ENCODE assay signal across 9 cellular contexts in the genomic region with DNA sequence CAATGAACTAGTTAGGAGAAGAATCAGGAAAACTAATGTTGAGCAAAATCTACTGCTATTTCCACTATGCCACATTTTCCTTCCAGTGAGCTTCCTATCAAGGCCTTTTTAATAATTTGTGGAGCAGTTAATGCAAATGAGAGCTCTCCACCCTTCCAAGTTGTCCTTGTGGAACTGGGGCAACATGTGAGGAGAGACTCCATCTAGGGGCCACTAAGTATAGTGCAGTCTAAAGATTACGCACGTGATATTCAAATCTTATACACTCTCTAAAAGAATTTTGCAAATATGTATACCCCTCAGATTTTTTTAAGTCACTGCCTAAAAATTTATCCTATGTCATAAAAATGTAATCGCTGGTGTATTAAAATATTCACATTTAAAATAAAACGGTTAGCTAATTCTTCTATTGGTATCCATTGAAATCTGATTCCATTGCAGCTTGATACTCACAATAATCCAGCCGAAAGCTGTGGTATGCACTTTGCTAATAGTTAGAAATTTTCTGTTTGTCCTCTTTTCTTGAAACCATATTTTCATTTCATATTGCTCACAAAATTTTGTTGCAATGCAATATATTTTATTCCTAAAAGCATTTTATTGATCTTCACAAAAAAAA.
A peak's percentile ranks its signal among the peaks of the same experiment; 100 is the strongest.
DNase-seq lines count a peak whose midpoint lies in the region; ATAC-seq and TF ChIP-seq lines count a peak whose summit lies in the region.
"Had no signal": no experiment of that assay in that cellular context is flagged by ENCODE, and none has a peak within 500 bp of the region (broad histone marks: within the 10 kb centered on the region; RNA-seq: fewer than 3 reads in every experiment).

No MANE protein-coding gene starts in this region.

- H3K56ac ChIP-seq in IMR-90 (ENCODE audit: extremely low read depth, insufficient read depth, low read length), result no peak overlapping the region

- H3K4me1 ChIP-seq in IMR-90 (ENCODE audit: control insufficient read depth, insufficient read depth, low read length), result no peaks in the 10 kb centered on the region
- H3K4me1 ChIP-seq in left ventricle myocardium inferior, result no peaks in the 10 kb centered on the region

- H3K4ac ChIP-seq in IMR-90 (ENCODE audit: low read depth, low read length), result no peak overlapping the region

- H3K9me1 ChIP-seq in IMR-90 (ENCODE audit: insufficient read depth, low read length), result no peaks in the 10 kb centered on the region

- no peak overlapping the region for H3K23ac ChIP-seq in IMR-90 (ENCODE audit: low read depth, low read length)

- no peak overlapping the region for H2BK20ac ChIP-seq in IMR-90 (ENCODE audit: low read depth, low read length)

- no peak overlapping the region for H3K4me3 ChIP-seq in IMR-90 (ENCODE audit: insufficient read depth, low read depth, low read length)
- no peak overlapping the region for H3K4me3 ChIP-seq in left ventricle myocardium inferior

- no TSS peak for BruUV-seq in IMR-90 (replicated peaks; lab: Mats Ljungman, UMichigan)

- H2AK9ac ChIP-seq in IMR-90 (replicated peaks; ENCODE audit: low read depth, low read length, poor library complexity), result no peak overlapping the region

- H4K91ac ChIP-seq in IMR-90 (ENCODE audit: insufficient read depth, low read depth, low read length), result no peak overlapping the region

- H2AK5ac ChIP-seq in IMR-90 (ENCODE audit: low read depth, low read length), result no peak overlapping the region

- DNase-seq in NCI-H1436 (lab: John Stamatoyannopoulos, UW), result peak; percentile 18
- no peak for DNase-seq in NCI-H1436 treated with DMSO at 0.1 percent for 48 hours (lab: John Stamatoyannopoulos, UW)
- DNase-seq in IMR-90, result peak; percentile 29
- peak; percentile 35 for DNase-seq in SK-N-DZ (ENCODE audit: low spot score)
- no peak for DNase-seq in left ventricle myocardium inferior
- no peak for DNase-seq in type B pancreatic cell (ENCODE audit: extremely low spot score, unreplicated experiment)
- no peak for DNase-seq in cerebellar nuclear complex (lab: John Stamatoyannopoulos, UW)
- no peak for DNase-seq in NCI-H128 (lab: John Stamatoyannopoulos, UW; ENCODE audit: unreplicated experiment)

- H3K27me3 ChIP-seq in IMR-90 (ENCODE audit: control insufficient read depth, insufficient read depth, low read length) (no peaks in the 10 kb centered on the region), left ventricle myocardium inferior (ENCODE audit: low read depth) (peaks cover 42% of the 10 kb centered on the region)

- no peak overlapping the region for H3K27ac Mint-ChIP-seq in type B pancreatic cell
- H3K27ac Mint-ChIP-seq: CD4-positive, CD25-positive, alpha-beta regulatory T cell had no signal

- no peak overlapping the region for H4K5ac ChIP-seq in IMR-90 (ENCODE audit: low read depth, low read length)

- no peaks in the 10 kb centered on the region for H3K79me1 ChIP-seq in IMR-90 (ENCODE audit: low read depth in 1 of 2, low read length in 2 of 2)

- no peak overlapping the region for H3K4me3 Mint-ChIP-seq in type B pancreatic cell
- H3K4me3 Mint-ChIP-seq: CD4-positive, CD25-positive, alpha-beta regulatory T cell had no signal

- intact Hi-C loops in IMR-90 (cut with micrococcal nuclease) (loop anchor here (1.0 kb wide), 1 partner anchor 878 kb away; no protein-coding TSS in a partner anchor), left ventricle myocardium inferior (cut with micrococcal nuclease) (no loop called here)

- peaks cover 4% of the 10 kb centered on the region for H3K4me1 Mint-ChIP-seq in type B pancreatic cell (ENCODE audit: unreplicated experiment)
- H3K4me1 Mint-ChIP-seq: CD4-positive, CD25-positive, alpha-beta regulatory T cell had no signal

- no peak overlapping the region for H3K18ac ChIP-seq in IMR-90 (ENCODE audit: low read depth, low read length)

- no CpG with 5 or more reads among the region's 5 CpGs for WGBS in IMR-90 (ENCODE audit: extremely low coverage in 2 of 2, insufficient read length in 1 of 2), 2 experiments

- no peaks in the 10 kb centered on the region for H4K20me1 ChIP-seq in IMR-90 (ENCODE audit: insufficient read depth, low read length)

- no peak for TF ChIP-seq POLR2A in IMR-90 (IDR thresholded peaks at IDR 0.05; ENCODE audit: low read depth, low read length)

- in situ Hi-C loops in IMR-90 (cut with MboI; ENCODE audit: low sequenced_read_pairs), result no loop called here

- peak; percentile 44 for TF ChIP-seq RAD21 in IMR-90 (IDR thresholded peaks at IDR 0.05; ENCODE audit: low read length)

- dilution Hi-C loops in IMR-90 (cut with HindIII; ENCODE audit: low sequenced_read_pairs, unreplicated experiment), result no loop called here

- H3K9me3 ChIP-seq in IMR-90 (ENCODE audit: control insufficient read depth, insufficient read depth, low read length), result no peaks in the 10 kb centered on the region
- H3K9me3 ChIP-seq in left ventricle myocardium inferior (replicated peaks), result no peaks in the 10 kb centered on the region

- no peak overlapping the region for H2BK5ac ChIP-seq in IMR-90 (ENCODE audit: low read depth, low read length, poor library complexity, severe bottlenecking)

- H3K36me3 Mint-ChIP-seq in type B pancreatic cell, result no peaks in the 10 kb centered on the region
- H3K36me3 Mint-ChIP-seq: CD4-positive, CD25-positive, alpha-beta regulatory T cell had no signal

- H3K36me3 ChIP-seq in IMR-90 (ENCODE audit: control insufficient read depth, insufficient read depth, low read length) (no peaks in the 10 kb centered on the region), left ventricle myocardium inferior (no peaks in the 10 kb centered on the region)

- no peak overlapping the region for H2BK120ac ChIP-seq in IMR-90 (ENCODE audit: low read depth, low read length)

- H2BK15ac ChIP-seq in IMR-90 (ENCODE audit: low read depth, low read length), result no peak overlapping the region

- H3K27ac ChIP-seq in IMR-90 (ENCODE audit: insufficient read depth, low read length), result no peak overlapping the region
- H3K27ac ChIP-seq in left ventricle myocardium inferior (replicated peaks), result no peak overlapping the region

- no peak overlapping the region for H3K14ac ChIP-seq in IMR-90 (replicated peaks; ENCODE audit: low read depth, low read length)

- CTCF ChIA-PET in IMR-90 (lab: Yijun Ruan, JAX), result interaction anchor here (0.6 to 1.5 kb wide), 7 partner anchors 11 to 877 kb away, joined by 3 to 5 read pairs (median 3); no protein-coding TSS in a partner anchor

- no peak overlapping the region for H4K8ac ChIP-seq in IMR-90 (ENCODE audit: low read depth in 2 of 2, low read length in 2 of 2)

- H3K9ac ChIP-seq in IMR-90 (ENCODE audit: low read depth, low read length), result no peak overlapping the region

- ATAC-seq in IMR-90 (ENCODE audit: low read depth), result peak; percentile 88

- TF ChIP-seq CTCF in IMR-90 (conservative IDR thresholded peaks at IDR 0.05; ENCODE audit: low read depth, low read length) (peak; percentile 54), left ventricle myocardium inferior (IDR thresholded peaks at IDR 0.05; ENCODE audit: borderline replicate concordance) (peak; percentile 59), type B pancreatic cell (conservative IDR thresholded peaks at IDR 0.05) (peak; percentile 85)

- H2AFZ ChIP-seq in IMR-90 (replicated peaks; ENCODE audit: low read length, poor library complexity), result no peak overlapping the region

- H3K27me3 Mint-ChIP-seq in type B pancreatic cell, result peaks cover 50% of the 10 kb centered on the region
- H3K27me3 Mint-ChIP-seq: CD4-positive, CD25-positive, alpha-beta regulatory T cell had no signal

- H3K9me3 Mint-ChIP-seq in type B pancreatic cell, result no peaks in the 10 kb centered on the region

- no peak overlapping the region for H3K4me2 ChIP-seq in IMR-90 (ENCODE audit: low read depth, low read length)

- POLR2A ChIA-PET in IMR-90 (lab: Charles Lee; ENCODE audit: unreplicated experiment), result no interaction called here

TF ChIP-seq in IMR-90, 13 proteins besides CTCF, POLR2A, EP300 and RAD21:
- TF ChIP-seq, protein P1, sequence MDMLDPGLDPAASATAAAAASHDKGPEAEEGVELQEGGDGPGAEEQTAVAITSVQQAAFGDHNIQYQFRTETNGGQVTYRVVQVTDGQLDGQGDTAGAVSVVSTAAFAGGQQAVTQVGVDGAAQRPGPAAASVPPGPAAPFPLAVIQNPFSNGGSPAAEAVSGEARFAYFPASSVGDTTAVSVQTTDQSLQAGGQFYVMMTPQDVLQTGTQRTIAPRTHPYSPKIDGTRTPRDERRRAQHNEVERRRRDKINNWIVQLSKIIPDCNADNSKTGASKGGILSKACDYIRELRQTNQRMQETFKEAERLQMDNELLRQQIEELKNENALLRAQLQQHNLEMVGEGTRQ (IDR thresholded peaks at IDR 0.05; ENCODE audit: low read depth, low read length), result peak; percentile 21; the same call in 1 of the 2 replicates
- TF ChIP-seq RCOR1 (IDR thresholded peaks at IDR 0.05; ENCODE audit: insufficient replicate concordance, low read length) (no peak), MXI1 (IDR thresholded peaks at IDR 0.05; ENCODE audit: borderline replicate concordance, low read depth, low read length) (no peak), FOS (IDR thresholded peaks at IDR 0.05; ENCODE audit: low read depth, low read length) (no peak), MAFK (IDR thresholded peaks at IDR 0.05; ENCODE audit: low read depth, low read length) (no peak), RFX5 (IDR thresholded peaks at IDR 0.05; ENCODE audit: low read depth, low read length) (no peak), CEBPB (IDR thresholded peaks at IDR 0.05; ENCODE audit: low read depth, low read length) (no peak), MAZ (IDR thresholded peaks at IDR 0.05; ENCODE audit: borderline replicate concordance, low read depth, low read length) (0 out of 2 replicates have a peak, but pooled peaks have one; percentile 8), BHLHE40 (IDR thresholded peaks at IDR 0.05; ENCODE audit: low read depth, low read length) (peak; percentile 79), SMC3 (IDR thresholded peaks at IDR 0.05; ENCODE audit: low read depth, low read length) (peak; percentile 24; the same call in 1 of the 2 replicates), CHD1 (IDR thresholded peaks at IDR 0.05; ENCODE audit: low read depth, low read length) (no peak), NFE2L2 (IDR thresholded peaks at IDR 0.05; ENCODE audit: low read depth, low read length) (no peak)
- TF ChIP-seq, protein P2, sequence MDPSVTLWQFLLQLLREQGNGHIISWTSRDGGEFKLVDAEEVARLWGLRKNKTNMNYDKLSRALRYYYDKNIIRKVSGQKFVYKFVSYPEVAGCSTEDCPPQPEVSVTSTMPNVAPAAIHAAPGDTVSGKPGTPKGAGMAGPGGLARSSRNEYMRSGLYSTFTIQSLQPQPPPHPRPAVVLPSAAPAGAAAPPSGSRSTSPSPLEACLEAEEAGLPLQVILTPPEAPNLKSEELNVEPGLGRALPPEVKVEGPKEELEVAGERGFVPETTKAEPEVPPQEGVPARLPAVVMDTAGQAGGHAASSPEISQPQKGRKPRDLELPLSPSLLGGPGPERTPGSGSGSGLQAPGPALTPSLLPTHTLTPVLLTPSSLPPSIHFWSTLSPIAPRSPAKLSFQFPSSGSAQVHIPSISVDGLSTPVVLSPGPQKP (IDR thresholded peaks at IDR 0.05; ENCODE audit: borderline replicate concordance, low read depth, low read length), result no peak

Comparison
In these comparisons a context has a peak if more than half of its experiments do, and no peak if none do; other contexts are left out.
1. DNase-seq: peak in NCI-H1436 (single experiment), IMR-90 (single experiment) and SK-N-DZ (single experiment); none in NCI-H1436 treated with DMSO at 0.1 percent for 48 hours (single experiment), left ventricle myocardium inferior (single experiment), type B pancreatic cell (single experiment), cerebellar nuclear complex (0 of 2) and NCI-H128 (single experiment).
2. Peak in every context shown above with its lines, with median percentiles within 50 percentile points of each other: CTCF ChIP-seq.